In genomic region chr20:24984963-24985640, GRCh38 we compare ENCODE assay signal across 1 cellular context.
TF ChIP-seq lines count a peak whose summit lies in the region.

No MANE protein-coding gene starts in this region.

TF ChIP-seq in GM23338, 12 proteins besides CTCF, POLR2A, EP300 and RAD21 (continued from another document):
- TF ChIP-seq ETS1 (IDR thresholded peaks at IDR 0.05) (no peak), EZH2phosphoT487 (IDR thresholded peaks at IDR 0.05; ENCODE audit: unreplicated experiment) (no peak), ZNF462 (CRISPR knock-in tag; IDR thresholded peaks at IDR 0.05) (no peak), JUNB (IDR thresholded peaks at IDR 0.05; ENCODE audit: unreplicated experiment) (no peak)
